ENCODE assay signal across 10 cellular contexts in the genomic region with DNA sequence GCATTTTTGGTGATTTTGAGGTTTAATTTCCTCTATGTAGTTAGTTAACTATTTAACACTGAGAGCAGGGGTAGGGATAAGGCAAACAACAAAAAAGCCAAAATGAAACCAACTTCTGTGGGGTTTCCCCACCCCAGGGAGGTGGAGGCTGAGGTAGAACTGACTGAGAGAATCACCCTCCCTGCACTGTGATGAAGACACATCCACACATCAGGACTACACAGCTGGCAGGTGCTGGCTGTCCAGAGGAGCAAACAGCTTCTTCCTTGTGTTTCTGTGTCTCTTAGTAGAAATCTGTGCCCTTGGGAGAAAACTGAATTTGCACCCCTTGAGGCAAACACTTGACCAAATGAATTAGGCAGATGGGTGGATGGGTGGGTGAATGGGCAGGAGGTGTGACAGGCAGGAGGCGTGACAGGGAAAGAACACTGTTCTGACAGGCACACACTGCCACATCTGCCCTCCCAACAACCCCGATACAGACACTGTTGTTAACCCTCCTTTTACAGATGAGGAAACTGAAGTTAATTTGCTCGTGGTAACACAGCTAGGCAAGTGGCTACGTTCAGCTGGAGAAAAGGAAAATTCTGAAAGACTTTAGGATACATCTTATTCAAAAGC.
DNase-seq lines count a peak whose midpoint lies in the region; ATAC-seq lines count a peak whose summit lies in the region.
"Had no signal": no experiment of that assay in that cellular context is flagged by ENCODE, and none has a peak within 500 bp of the region (broad histone marks: within the 10 kb centered on the region; RNA-seq: fewer than 3 reads in every experiment).

No MANE protein-coding gene starts in this region.

- peak; percentile 61 to 64 for DNase-seq in activated CD4-positive, alpha-beta T cell treated with anti-CD3 and anti-CD28 coated beads for 4 hours
- peak in 7 of 9 donors; percentile 57 to 75 (median 64) for DNase-seq in naive thymus-derived CD4-positive, alpha-beta T cell
- DNase-seq in GDM1 (lab: John Stamatoyannopoulos, UW): no peak
- DNase-seq in NCI-H510A treated with DMSO at 0.1 percent for 48 hours (lab: John Stamatoyannopoulos, UW): no peak
- no peak for DNase-seq in effector CD8-positive, alpha-beta T cell (lab: John Stamatoyannopoulos, UW)
- no peak for DNase-seq in left ventricle myocardium superior

- no peaks in the 10 kb centered on the region for H3K9me3 ChIP-seq in naive thymus-derived CD4-positive, alpha-beta T cell (ENCODE audit: control insufficient read depth in 2 of 3, low read length in 3 of 3)
- H3K9me3 ChIP-seq: adrenal gland had no signal

- no peaks in the 10 kb centered on the region for H3K36me3 ChIP-seq in naive thymus-derived CD4-positive, alpha-beta T cell (ENCODE audit: control insufficient read depth in 2 of 3, insufficient read depth in 3 of 3, low read length in 3 of 3)
- H3K36me3 ChIP-seq: adrenal gland had no signal

- CTCF ChIA-PET in naive thymus-derived CD4-positive, alpha-beta T cell (lab: Charles Lee): interaction anchor here (0.6 to 4.5 kb wide), 5 partner anchors 10 to 19 kb away, joined by 3 to 39 read pairs (median 11); no protein-coding TSS in a partner anchor

- peaks cover 0 to 4% (median 0%) of the 10 kb centered on the region in 5 donors for H3K27me3 Mint-ChIP-seq in naive thymus-derived CD4-positive, alpha-beta T cell

- POLR2A ChIA-PET in naive thymus-derived CD4-positive, alpha-beta T cell (lab: Charles Lee): interaction anchor here (0.6 to 9.4 kb wide), 8 partner anchors 8 to 1167 kb away, joined by 3 to 113 read pairs (median 4); a partner anchor contains a TSS

- H3K4me3 ChIP-seq in naive thymus-derived CD4-positive, alpha-beta T cell (ENCODE audit: low read length): peak overlapping the region; percentile 29
- H3K4me3 ChIP-seq: adrenal gland, lung had no signal

- peak overlapping the region; percentile 60 to 93 (median 89) for H3K27ac Mint-ChIP-seq in naive thymus-derived CD4-positive, alpha-beta T cell

- H3K4me3 Mint-ChIP-seq in naive thymus-derived CD4-positive, alpha-beta T cell: peak overlapping the region; percentile 69 to 89 (median 76)

- ATAC-seq in GM19025 (IDR thresholded peaks at IDR 0.05; ENCODE audit: low read depth, unreplicated experiment): peak; percentile 61
- peak; percentile 61 for ATAC-seq in HG02973 (IDR thresholded peaks at IDR 0.05; ENCODE audit: unreplicated experiment)
- peak; percentile 87 for ATAC-seq in naive thymus-derived CD4-positive, alpha-beta T cell
- no peak for ATAC-seq in left ventricle myocardium superior

- H3K4me1 ChIP-seq in naive thymus-derived CD4-positive, alpha-beta T cell (ENCODE audit: control insufficient read depth in 2 of 2, insufficient read depth in 2 of 2, low read length in 2 of 2): peaks cover 39 to 48% of the 10 kb centered on the region in 2 donors
- H3K4me1 ChIP-seq: adrenal gland had no signal

- H3K27ac ChIP-seq in naive thymus-derived CD4-positive, alpha-beta T cell (ENCODE audit: low read depth, low read length): peak overlapping the region; percentile 39
- H3K27ac ChIP-seq: adrenal gland had no signal

- H3K9me3 Mint-ChIP-seq in naive thymus-derived CD4-positive, alpha-beta T cell: peaks cover 0 to 3% (median 0%) of the 10 kb centered on the region in 11 donors

- no peaks in the 10 kb centered on the region for H3K27me3 ChIP-seq in naive thymus-derived CD4-positive, alpha-beta T cell (ENCODE audit: control insufficient read depth in 2 of 2, insufficient read depth in 2 of 2, low read length in 2 of 2)
- H3K27me3 ChIP-seq: adrenal gland had no signal

- H3K36me3 Mint-ChIP-seq in naive thymus-derived CD4-positive, alpha-beta T cell: peaks cover 0 to 15% (median 0%) of the 10 kb centered on the region in 5 donors

- intact Hi-C loops in naive thymus-derived CD4-positive, alpha-beta T cell (cut with micrococcal nuclease): loop anchor here (1.0 to 5.0 kb wide), 3 partner anchors 7 to 162 kb away; no protein-coding TSS in a partner anchor
- intact Hi-C loops in left ventricle myocardium superior (cut with micrococcal nuclease): no loop called here

- H3K4me1 Mint-ChIP-seq in naive thymus-derived CD4-positive, alpha-beta T cell: peaks cover 22 to 62% (median 55%) of the 10 kb centered on the region in 7 donors

Comparison
In these comparisons a context has a peak if more than half of its experiments do, and no peak if none do; other contexts are left out.
1. DNase-seq: peak in activated CD4-positive, alpha-beta T cell treated with anti-CD3 and anti-CD28 coated beads for 4 hours (2 of 2) and naive thymus-derived CD4-positive, alpha-beta T cell (7 of 9); none in GDM1 (single experiment), NCI-H510A treated with DMSO at 0.1 percent for 48 hours (single experiment), effector CD8-positive, alpha-beta T cell (single experiment) and left ventricle myocardium superior (single experiment).